In the genomic region with DNA sequence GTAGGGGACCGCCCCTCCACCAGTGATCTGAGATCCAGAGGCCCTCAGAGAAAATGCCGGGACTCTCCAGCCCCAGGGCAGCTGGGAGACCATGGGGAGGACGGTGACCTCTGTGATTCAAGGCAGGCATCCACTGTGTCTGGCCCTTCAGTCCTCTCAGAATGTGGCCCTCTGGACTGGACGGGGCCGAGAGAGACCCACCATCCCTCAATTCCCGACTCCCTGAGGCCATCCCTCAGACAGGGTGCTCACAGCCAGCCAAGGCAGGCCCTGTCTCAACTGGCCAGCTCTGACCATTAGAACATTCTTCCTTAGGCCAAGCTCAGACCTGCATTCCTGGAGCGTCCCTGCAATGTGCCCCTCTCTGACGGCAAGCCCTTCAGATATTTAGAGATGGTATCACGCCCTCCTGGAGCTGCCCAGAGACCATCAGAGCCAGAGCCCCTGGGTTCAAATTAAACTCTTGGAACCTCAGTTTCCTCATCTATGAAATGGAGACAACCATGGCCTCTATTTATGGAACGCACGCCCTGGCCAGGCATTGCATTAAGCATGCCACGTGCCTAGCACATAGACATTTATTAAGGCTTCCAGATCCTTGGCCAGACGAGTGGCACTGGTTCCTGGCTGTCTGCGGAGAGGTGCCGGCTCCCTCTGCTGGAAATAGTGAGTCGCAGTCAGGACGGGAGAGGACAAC, we compare ENCODE assay signal across 9 cellular contexts. TPM values are rescaled to one million over a fixed set of nuclear protein-coding genes. Genes with fewer than 3 reads are reported as not detected.
A peak's percentile ranks its signal among the peaks of the same experiment; 100 is the strongest.
DNase-seq lines count a peak whose midpoint lies in the region; ATAC-seq, FAIRE-seq and TF ChIP-seq lines count a peak whose summit lies in the region.
"Had no signal": no experiment of that assay in that cellular context is flagged by ENCODE, and none has a peak within 500 bp of the region (broad histone marks: within the 10 kb centered on the region; RNA-seq: fewer than 3 reads in every experiment).

No MANE protein-coding gene starts in this region.

- H3K9me3 ChIP-seq in SU-DHL-6 (ENCODE audit: insufficient read depth, low read length) (no peaks in the 10 kb centered on the region), heart left ventricle (no peaks in the 10 kb centered on the region)

- H3K36me3 ChIP-seq in SU-DHL-6 (ENCODE audit: low read length) (no peaks in the 10 kb centered on the region), heart left ventricle (no peaks in the 10 kb centered on the region)

- intact Hi-C loops in heart left ventricle (cut with DNase I), result loop anchor here (1.0 to 5.0 kb wide), 13 partner anchors 36 to 229 kb away; partner anchors contain the start of gene GNAI3 (in 2 of the 10)

- H3K27me3 ChIP-seq in SU-DHL-6 (ENCODE audit: low read length), result no peaks in the 10 kb centered on the region
- H3K27me3 ChIP-seq in heart left ventricle, result no peaks in the 10 kb centered on the region

- H3K79me2 ChIP-seq in SU-DHL-6 (ENCODE audit: insufficient read depth, low read length), result no peaks in the 10 kb centered on the region

- TF ChIP-seq CTCF in SU-DHL-6 (IDR thresholded peaks at IDR 0.05; ENCODE audit: insufficient read depth, low read length, poor library complexity, severe bottlenecking) (peak; percentile 49), heart left ventricle (IDR thresholded peaks at IDR 0.05) (peak; percentile 78 to 90 (median 86))

- TF ChIP-seq POLR2A in H54 (IDR thresholded peaks at IDR 0.05; ENCODE audit: low read depth, low read length), result no peak
- no peak for TF ChIP-seq POLR2A in heart left ventricle (IDR thresholded peaks at IDR 0.05)

- H3K4me2 ChIP-seq in SU-DHL-6 (ENCODE audit: low read depth, low read length, poor library complexity, severe bottlenecking), result no peak overlapping the region

- no peak overlapping the region for H3K4me3 ChIP-seq in SU-DHL-6 (ENCODE audit: insufficient read depth, low read length, poor library complexity, severe bottlenecking)
- H3K4me3 ChIP-seq in heart left ventricle, result no peak overlapping the region

- no peaks in the 10 kb centered on the region for H3K9me2 ChIP-seq in SU-DHL-6 (replicated peaks; ENCODE audit: insufficient read depth, low read length)

- H3F3A ChIP-seq in SU-DHL-6 (ENCODE audit: insufficient read depth), result no peaks in the 10 kb centered on the region

- DNase-seq in Daoy (ENCODE audit: low read depth) (peak; percentile 90), H54 (ENCODE audit: insufficient read length, low spot score) (peak; percentile 72), NCI-H1105 treated with DMSO at 0.1 percent for 48 hours (lab: John Stamatoyannopoulos, UW) (peak; percentile 84), heart left ventricle (peak; percentile 82 to 89 (median 83)), retina (peak; percentile 80)
- peak; percentile 32 for DNase-seq in activated naive CD8-positive, alpha-beta T cell treated with anti-CD3 and anti-CD28 coated beads, Interleukin-2, amount 50 U/mL, for 16 hours (ENCODE audit: low read depth, low spot score)

- no peak overlapping the region for H3K9ac ChIP-seq in SU-DHL-6 (ENCODE audit: low read length)

- H2AFZ ChIP-seq in SU-DHL-6 (ENCODE audit: low read depth, low read length, severe bottlenecking), result no peak overlapping the region

- ATAC-seq in heart left ventricle, result peak; percentile 72 to 88 (median 86)
- ATAC-seq in HG03457 (IDR thresholded peaks at IDR 0.05; ENCODE audit: unreplicated experiment), result no peak

- H3K27ac ChIP-seq in SU-DHL-6 (ENCODE audit: low read depth, low read length) (no peak overlapping the region), heart left ventricle (no peak overlapping the region)
- H3K27ac ChIP-seq: epithelial cell of prostate had no signal

- no peaks in the 10 kb centered on the region for H4K20me1 ChIP-seq in SU-DHL-6 (ENCODE audit: low read depth, low read length)

- 34 to 43% (median 41%) methylated on average over 11 to 17 of the region's 17 CpGs for WGBS in heart left ventricle, 4 donors

- peaks cover 0 to 16% (median 8%) of the 10 kb centered on the region in 12 donors for H3K4me1 ChIP-seq in heart left ventricle

- FAIRE-seq in H54 (lab: Jason Lieb, UNC), result no peak

RNA-seq across cellular contexts. Expression of gene EPS8L3, which starts 9.6 kb away (rescaled TPM):
- not detected in 2 replicates for total RNA-seq in Daoy (2014; rRNA removed; shearing (Covaris generic))
- under 1 TPM in 5 of 9 donors, not detected in 4; 0.25 to 0.75 (median 0.29) TPM for total RNA-seq in heart left ventricle
- under 1 TPM in 1 of 2 donors, not detected in 1; 0.30 TPM for polyA plus RNA-seq in heart left ventricle

RNA-seq across cellular contexts. Expression of gene GSTM3, which starts 32.5 kb away (rescaled TPM):
- 194 and 206 TPM in 2 replicates for total RNA-seq in Daoy (2014; rRNA removed; shearing (Covaris generic))
- 100 to 1,000 TPM in 4 of 9 donors, 10 to 100 TPM in 5; 52.3 to 237 (median 91.5) TPM for total RNA-seq in heart left ventricle
- 100 to 1,000 TPM in 1 of 2 donors, 10 to 100 TPM in 1; 53.1 to 224 TPM for polyA plus RNA-seq in heart left ventricle

Comparison
In these comparisons a context has a peak if more than half of its experiments do, and no peak if none do; other contexts are left out.
1. DNase-seq: peak in every context shown above with its lines; median percentile 90 in Daoy; 84 in NCI-H1105 treated with DMSO at 0.1 percent for 48 hours; 83 in heart left ventricle; 80 in retina; 72 in H54; 32 in activated naive CD8-positive, alpha-beta T cell treated with anti-CD3 and anti-CD28 coated beads, Interleukin-2, amount 50 U/mL, for 16 hours.